Comparison of ENCODE assay signal across 25 cellular contexts in genomic region chr9:18485691-18486090, GRCh38. TPM values are rescaled to one million over a fixed set of nuclear protein-coding genes. Genes with fewer than 3 reads are reported as not detected.
DNase-seq lines count a peak whose midpoint lies in the region; ATAC-seq and TF ChIP-seq lines count a peak whose summit lies in the region.
"Had no signal": no experiment of that assay in that cellular context is flagged by ENCODE, and none has a peak within 500 bp of the region (broad histone marks: within the 10 kb centered on the region; RNA-seq: fewer than 3 reads in every experiment).

No MANE protein-coding gene starts in this region.

- no peaks in the 10 kb centered on the region for H3K9me2 ChIP-seq in PC-3 (replicated peaks; ENCODE audit: low read length)

- DNase-seq in IMR-90 (peak; percentile 66), astrocyte of the spinal cord (ENCODE audit: low read depth, low spot score) (peak; percentile 79), iris pigment epithelial cell (ENCODE audit: low read depth) (peak; percentile 66), colonic mucosa (no peak), PC-3 (no peak), lower leg skin (ENCODE audit: low spot score in 2 of 2) (no peak)
- DNase-seq: AML-193; body of pancreas; cortex of kidney; DMS53; Karpas-422; NCI-H1048; NCI-H187 treated with DMSO at 0.1 percent for 48 hours; NCI-H2227 treated with DMSO at 0.1 percent for 48 hours; nucleus accumbens; SHP77 treated with DMSO at 0.1 percent for 48 hours; small intestine; stimulated activated CD4-positive, alpha-beta T cell treated with anti-CD3 and anti-CD28 coated beads, Interleukin-2, amount 100 ng/mL, for 48 hours; stimulated activated naive CD4-positive, alpha-beta T cell; testis had no signal

- no peak for TF ChIP-seq POLR2A in IMR-90 (IDR thresholded peaks at IDR 0.05; ENCODE audit: low read depth, low read length)
- no peak for TF ChIP-seq POLR2A in lower leg skin (IDR thresholded peaks at IDR 0.05)

- peak overlapping the region; percentile 7; the same call in 1 of the 2 replicates for H3K18ac ChIP-seq in IMR-90 (ENCODE audit: low read depth, low read length)

- H3K4me1 ChIP-seq in IMR-90 (ENCODE audit: control insufficient read depth, insufficient read depth, low read length) = peaks cover 6% of the 10 kb centered on the region
- no peaks in the 10 kb centered on the region for H3K4me1 ChIP-seq in colonic mucosa
- peaks cover 25% of the 10 kb centered on the region for H3K4me1 ChIP-seq in PC-3 (ENCODE audit: insufficient read depth, low read length)
- H3K4me1 ChIP-seq: body of pancreas, testis had no signal

- no peak for ATAC-seq in IMR-90 (ENCODE audit: low read depth)
- ATAC-seq in HG02571 (IDR thresholded peaks at IDR 0.05; ENCODE audit: unreplicated experiment) = no peak
- no peak for ATAC-seq in PC-3
- ATAC-seq: activated naive CD4-positive, alpha-beta T cell treated with anti-CD3 and anti-CD28 coated beads, Interleukin-2, amount 50 U/mL, for 72 hours; body of pancreas; CD8-positive, alpha-beta T cell; left lobe of liver had no signal

- peak overlapping the region; percentile 27; the same call in 1 of the 2 replicates for H2BK20ac ChIP-seq in IMR-90 (ENCODE audit: low read depth, low read length)

- TF ChIP-seq RAD21 in IMR-90 (IDR thresholded peaks at IDR 0.05; ENCODE audit: low read length) = no peak

- TF ChIP-seq CTCF in IMR-90 (conservative IDR thresholded peaks at IDR 0.05; ENCODE audit: low read depth, low read length) (no peak), astrocyte of the spinal cord (IDR thresholded peaks at IDR 0.05; ENCODE audit: low read depth, low read length) (no peak), colonic mucosa (IDR thresholded peaks at IDR 0.05) (no peak), PC-3 (conservative IDR thresholded peaks at IDR 0.05; ENCODE audit: low read depth, low read length) (no peak), lower leg skin (IDR thresholded peaks at IDR 0.05) (no peak)

- in situ Hi-C loops in IMR-90 (cut with MboI; ENCODE audit: low sequenced_read_pairs) (loop anchor here (25.0 kb wide), 1 partner anchor 677 kb away; no protein-coding TSS in a partner anchor), astrocyte of the spinal cord (cut with HindIII; ENCODE audit: low sequenced_read_pairs) (no loop called here)

- H4K91ac ChIP-seq in IMR-90 (ENCODE audit: insufficient read depth, low read depth, low read length) = peak overlapping the region; percentile 20

- peak overlapping the region; percentile 25 for H2AK9ac ChIP-seq in IMR-90 (replicated peaks; ENCODE audit: low read depth, low read length, poor library complexity)

- no CpG with 5 or more reads among the region's 2 CpGs for WGBS in IMR-90 (ENCODE audit: extremely low coverage in 2 of 2, insufficient read length in 1 of 2), 2 experiments
- 87 to 91% methylated on average over 2 of the region's 2 CpGs for WGBS in lower leg skin, 2 donors

- H3K4me3 ChIP-seq in IMR-90 (ENCODE audit: insufficient read depth, low read depth, low read length) (no peak overlapping the region), astrocyte of the spinal cord (ENCODE audit: low read depth, low read length) (no peak overlapping the region), colonic mucosa (no peak overlapping the region), PC-3 (ENCODE audit: low read length) (no peak overlapping the region), lower leg skin (ENCODE audit: low read depth, poor library complexity, severe bottlenecking) (no peak overlapping the region)
- H3K4me3 ChIP-seq: body of pancreas, testis had no signal

- peaks cover 9% of the 10 kb centered on the region; the same call in 1 of the 2 replicates for H3K9me1 ChIP-seq in IMR-90 (ENCODE audit: insufficient read depth, low read length)

- intact Hi-C loops in IMR-90 (cut with micrococcal nuclease) (no loop called here), colonic mucosa (cut with DNase I) (no loop called here), PC-3 (cut with micrococcal nuclease) (no loop called here), lower leg skin (cut with DNase I; ENCODE audit: low total_unique reads) (no loop called here)

- H4K8ac ChIP-seq in IMR-90 (ENCODE audit: low read depth in 2 of 2, low read length in 2 of 2) = peak overlapping the region in 1 of 2 experiments; percentile 45; a peak in 2 of 4 replicates

- no peak overlapping the region for H3K9ac ChIP-seq in IMR-90 (ENCODE audit: low read depth, low read length)
- H3K9ac ChIP-seq in colonic mucosa (ENCODE audit: low read depth in 2 of 2, low read length in 2 of 2) = no peak overlapping the region
- H3K9ac ChIP-seq in PC-3 (ENCODE audit: low read length) = no peak overlapping the region

- POLR2A ChIA-PET in IMR-90 (lab: Charles Lee; ENCODE audit: unreplicated experiment) (no interaction called here), PC-3 (lab: Charles Lee; ENCODE audit: unreplicated experiment) (no interaction called here)

- peak overlapping the region; percentile 54 for H3K4ac ChIP-seq in IMR-90 (ENCODE audit: low read depth, low read length)

- no peaks in the 10 kb centered on the region for H3K9me3 ChIP-seq in IMR-90 (ENCODE audit: control insufficient read depth, insufficient read depth, low read length)
- H3K9me3 ChIP-seq in colonic mucosa = no peaks in the 10 kb centered on the region
- no peaks in the 10 kb centered on the region for H3K9me3 ChIP-seq in PC-3 (ENCODE audit: low read length)
- H3K9me3 ChIP-seq: body of pancreas, testis had no signal

- H3K27ac ChIP-seq in IMR-90 (ENCODE audit: insufficient read depth, low read length) = no peak overlapping the region
- H3K27ac ChIP-seq in colonic mucosa = no peak overlapping the region
- H3K27ac ChIP-seq in PC-3 (ENCODE audit: low read length) = no peak overlapping the region
- H3K27ac ChIP-seq: body of pancreas, testis had no signal

- H2BK15ac ChIP-seq in IMR-90 (ENCODE audit: low read depth, low read length) = peak overlapping the region; percentile 23; the same call in 1 of the 3 replicates

- H3K27me3 ChIP-seq in IMR-90 (ENCODE audit: control insufficient read depth, insufficient read depth, low read length) (no peaks in the 10 kb centered on the region), colonic mucosa (no peaks in the 10 kb centered on the region), PC-3 (ENCODE audit: low read length) (no peaks in the 10 kb centered on the region)
- H3K27me3 ChIP-seq: body of pancreas, testis had no signal

- H3K56ac ChIP-seq in IMR-90 (ENCODE audit: extremely low read depth, insufficient read depth, low read length) = no peak overlapping the region

- no peak overlapping the region for H4K5ac ChIP-seq in IMR-90 (ENCODE audit: low read depth, low read length)

- 0 out of 2 replicates have a peak overlapping the region, but pooled peaks have one; percentile 10 for H3K23ac ChIP-seq in IMR-90 (ENCODE audit: low read depth, low read length)

- peak overlapping the region; percentile 41 for H2BK120ac ChIP-seq in IMR-90 (ENCODE audit: low read depth, low read length)

- BruUV-seq in IMR-90 (replicated peaks; lab: Mats Ljungman, UMichigan) (no TSS peak), PC-3 (replicated peaks; lab: Mats Ljungman, UMichigan) (no TSS peak)

- peaks cover 0 to 12% of the 10 kb centered on the region in 2 experiments; a peak in 1 of 4 replicates for H3K79me1 ChIP-seq in IMR-90 (ENCODE audit: low read depth in 1 of 2, low read length in 2 of 2)

- no peak overlapping the region for H3K4me2 ChIP-seq in IMR-90 (ENCODE audit: low read depth, low read length)
- H3K4me2 ChIP-seq in PC-3 (ENCODE audit: low read length) = no peak overlapping the region

- no peaks in the 10 kb centered on the region for H4K20me1 ChIP-seq in IMR-90 (ENCODE audit: insufficient read depth, low read length)
- H4K20me1 ChIP-seq in PC-3 (ENCODE audit: low read length) = no peaks in the 10 kb centered on the region

- dilution Hi-C loops in IMR-90 (cut with HindIII; ENCODE audit: low sequenced_read_pairs, unreplicated experiment) = no loop called here

- H2BK5ac ChIP-seq in IMR-90 (ENCODE audit: low read depth, low read length, poor library complexity, severe bottlenecking) = no peak overlapping the region

- CTCF ChIA-PET in IMR-90 (lab: Yijun Ruan, JAX) (no interaction called here), PC-3 (lab: Charles Lee) (no interaction called here)

- no peaks in the 10 kb centered on the region for H3F3A ChIP-seq in PC-3 (ENCODE audit: low read length, unreplicated experiment)

- H3K14ac ChIP-seq in IMR-90 (replicated peaks; ENCODE audit: low read depth, low read length) = peak overlapping the region; percentile 29

- H2AK5ac ChIP-seq in IMR-90 (ENCODE audit: low read depth, low read length) = peak overlapping the region; percentile 12; the same call in 1 of the 2 replicates

- no peaks in the 10 kb centered on the region for H3K79me2 ChIP-seq in PC-3 (ENCODE audit: low read length)

- H2AFZ ChIP-seq in IMR-90 (replicated peaks; ENCODE audit: low read length, poor library complexity) (peak overlapping the region; percentile 49), PC-3 (ENCODE audit: low read length) (no peak overlapping the region)

- H3K36me3 ChIP-seq in IMR-90 (ENCODE audit: control insufficient read depth, insufficient read depth, low read length) (no peaks in the 10 kb centered on the region), colonic mucosa (no peaks in the 10 kb centered on the region), PC-3 (ENCODE audit: low read depth, low read length) (no peaks in the 10 kb centered on the region)

TF ChIP-seq in IMR-90, 13 proteins besides CTCF, POLR2A, EP300 and RAD21 (continues in another document):
- TF ChIP-seq MAFK (IDR thresholded peaks at IDR 0.05; ENCODE audit: low read depth, low read length) = no peak
- TF ChIP-seq FOS (IDR thresholded peaks at IDR 0.05; ENCODE audit: low read depth, low read length) = no peak
- no peak for TF ChIP-seq NFE2L2 (IDR thresholded peaks at IDR 0.05; ENCODE audit: low read depth, low read length)
- no peak for TF ChIP-seq BHLHE40 (IDR thresholded peaks at IDR 0.05; ENCODE audit: low read depth, low read length)
- no peak for TF ChIP-seq CEBPB (IDR thresholded peaks at IDR 0.05; ENCODE audit: low read depth, low read length)
- TF ChIP-seq, protein P1, sequence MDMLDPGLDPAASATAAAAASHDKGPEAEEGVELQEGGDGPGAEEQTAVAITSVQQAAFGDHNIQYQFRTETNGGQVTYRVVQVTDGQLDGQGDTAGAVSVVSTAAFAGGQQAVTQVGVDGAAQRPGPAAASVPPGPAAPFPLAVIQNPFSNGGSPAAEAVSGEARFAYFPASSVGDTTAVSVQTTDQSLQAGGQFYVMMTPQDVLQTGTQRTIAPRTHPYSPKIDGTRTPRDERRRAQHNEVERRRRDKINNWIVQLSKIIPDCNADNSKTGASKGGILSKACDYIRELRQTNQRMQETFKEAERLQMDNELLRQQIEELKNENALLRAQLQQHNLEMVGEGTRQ (IDR thresholded peaks at IDR 0.05; ENCODE audit: low read depth, low read length) = no peak
- TF ChIP-seq RFX5 (IDR thresholded peaks at IDR 0.05; ENCODE audit: low read depth, low read length) = no peak
- TF ChIP-seq MAZ (IDR thresholded peaks at IDR 0.05; ENCODE audit: borderline replicate concordance, low read depth, low read length) = no peak

RNA-seq across cellular contexts. Expression of gene ADAMTSL1, which starts 11.7 kb away (rescaled TPM):
- total RNA-seq in IMR-90 (2012; rRNA removed) (49.2 and 62.2 TPM in 2 replicates), colonic mucosa (10 to 100 TPM; 10.2 to 14.7 TPM), PC-3 (2014; rRNA removed) (0.26 TPM in 1 of 2 replicates, not detected in the other), lower leg skin (1 to 10 TPM; 1.2 to 3.6 (median 1.9) TPM)
- 38.2 and 44.3 TPM in 2 replicates for polyA plus RNA-seq in IMR-90 (2012; rRNA removed)
- 21.1 and 26.2 TPM in 2 replicates for polyA plus RNA-seq in IMR-90 (2012; cell fraction: cytosol; rRNA removed)
- polyA plus RNA-seq in IMR-90 (2012; cell fraction: nucleus; rRNA removed; ENCODE audit: low replicate concordance) = 62.0 and 66.3 TPM in 2 replicates
- total RNA-seq: activated naive CD4-positive, alpha-beta T cell treated with anti-CD3 and anti-CD28 coated beads, Interleukin-2, amount 50 U/mL, for 72 hours; CD8-positive, alpha-beta T cell; OCI-LY7 had no signal

Comparison
In these comparisons a context has a peak if more than half of its experiments do, and no peak if none do; other contexts are left out.
1. DNase-seq: peak in IMR-90 (single experiment), astrocyte of the spinal cord (single experiment) and iris pigment epithelial cell (single experiment); none in colonic mucosa (single experiment), PC-3 (single experiment) and lower leg skin (0 of 2).